Comparison of ENCODE assay signal across 10 cellular contexts in the genomic region with DNA sequence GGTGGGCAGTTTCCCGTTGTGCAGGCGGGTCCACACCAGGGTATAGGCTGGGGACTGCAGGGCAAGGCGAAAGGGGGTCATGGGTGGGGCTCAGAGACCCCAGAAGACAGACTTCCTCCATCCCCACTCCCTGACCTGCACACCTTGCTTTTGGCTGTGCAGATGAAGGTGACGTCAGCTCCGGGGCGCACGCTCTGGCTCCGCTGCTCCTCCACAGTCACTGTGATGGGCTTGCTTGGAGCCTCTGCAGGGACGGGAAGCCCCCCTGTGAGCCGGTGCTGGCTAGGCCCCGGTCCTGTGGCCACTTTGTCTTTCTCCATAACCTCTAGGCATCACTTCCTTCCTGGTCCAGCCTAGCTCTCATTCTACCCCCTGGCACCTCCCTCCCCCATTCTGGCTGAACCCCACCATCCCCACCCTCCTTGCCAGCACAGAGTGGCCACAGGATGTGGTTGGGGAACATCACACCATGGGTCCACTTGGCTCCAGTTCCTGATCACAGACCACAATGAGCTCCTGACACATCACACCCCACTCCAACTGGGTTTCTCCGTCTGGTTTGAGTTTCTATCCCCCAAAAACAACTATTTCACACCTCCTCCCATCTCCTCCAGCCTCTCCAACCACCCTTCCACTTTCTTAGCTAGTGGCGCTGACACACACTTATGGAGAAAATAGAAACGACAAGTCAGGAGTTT. TPM values are rescaled to one million over a fixed set of nuclear protein-coding genes. Genes with fewer than 3 reads are reported as not detected.
A peak's percentile ranks its signal among the peaks of the same experiment; 100 is the strongest.
DNase-seq lines count a peak whose midpoint lies in the region; ATAC-seq and TF ChIP-seq lines count a peak whose summit lies in the region.
"Had no signal": no experiment of that assay in that cellular context is flagged by ENCODE, and none has a peak within 500 bp of the region (broad histone marks: within the 10 kb centered on the region; RNA-seq: fewer than 3 reads in every experiment).

No MANE protein-coding gene starts in this region.

- H3K4me1 Mint-ChIP-seq in chondrocyte (ENCODE audit: low read depth) (peaks cover 17% of the 10 kb centered on the region), nephron progenitor cell (peaks cover 13% of the 10 kb centered on the region)

- TF ChIP-seq CTCF in chondrocyte (IDR thresholded peaks at IDR 0.05) (no peak), nephron progenitor cell (IDR thresholded peaks at IDR 0.05) (no peak)

- H3K27me3 Mint-ChIP-seq in chondrocyte (ENCODE audit: low read depth), result no peaks in the 10 kb centered on the region
- peaks cover 8% of the 10 kb centered on the region for H3K27me3 Mint-ChIP-seq in nephron progenitor cell (ENCODE audit: low read depth, poor library complexity)

- no peak overlapping the region for H3K4me3 Mint-ChIP-seq in chondrocyte (ENCODE audit: unreplicated experiment)
- H3K4me3 Mint-ChIP-seq in nephron progenitor cell, result no peak overlapping the region
- H3K4me3 Mint-ChIP-seq: activated T-cell treated with anti-CD3 and anti-CD28 coated beads, Interleukin-2, amount 50 U/mL, for 72 hours had no signal

- H3K27ac Mint-ChIP-seq in chondrocyte (ENCODE audit: unreplicated experiment), result peak overlapping the region; percentile 81
- H3K27ac Mint-ChIP-seq in nephron progenitor cell, result peak overlapping the region; percentile 97
- H3K27ac Mint-ChIP-seq: activated T-cell treated with anti-CD3 and anti-CD28 coated beads, Interleukin-2, amount 50 U/mL, for 72 hours had no signal

- H3K9me3 Mint-ChIP-seq in chondrocyte (ENCODE audit: low read depth) (no peaks in the 10 kb centered on the region), nephron progenitor cell (peaks cover 7% of the 10 kb centered on the region)
- H3K9me3 Mint-ChIP-seq: activated T-cell treated with anti-CD3 and anti-CD28 coated beads, Interleukin-2, amount 50 U/mL, for 72 hours had no signal

- peaks cover 57% of the 10 kb centered on the region for H3K36me3 Mint-ChIP-seq in chondrocyte (ENCODE audit: low read depth)
- peaks cover 44% of the 10 kb centered on the region for H3K36me3 Mint-ChIP-seq in nephron progenitor cell (ENCODE audit: low read depth)

- ATAC-seq in HG03095 (IDR thresholded peaks at IDR 0.05; ENCODE audit: unreplicated experiment) (no peak), GM21381 (IDR thresholded peaks at IDR 0.05; ENCODE audit: unreplicated experiment) (no peak)
- ATAC-seq: activated T-cell treated with anti-CD3 and anti-CD28 coated beads, Interleukin-2, amount 50 U/mL, for 72 hours had no signal

- DNase-seq in EL (peak; percentile 56), MV-4-11 (lab: John Stamatoyannopoulos, UW) (peak; percentile 94), chondrocyte (ENCODE audit: low spot score) (no peak), nephron progenitor cell (no peak), T-helper 9 cell (no peak), CD1c-positive myeloid dendritic cell (ENCODE audit: extremely low spot score) (no peak)
- DNase-seq: activated CD4-positive, alpha-beta T cell treated with anti-CD3 and anti-CD28 coated beads for 1 hour; activated T-cell treated with anti-CD3 and anti-CD28 coated beads, Interleukin-2, amount 50 U/mL, for 72 hours had no signal

RNA-seq across cellular contexts. Expression of a gene that starts 45.2 kb away (rescaled TPM):
- total RNA-seq in chondrocyte, result 0.07 to 0.23 TPM in 2 of 3 replicates, not detected in the other

Comparison
In these comparisons a context has a peak if more than half of its experiments do, and no peak if none do; other contexts are left out.
1. DNase-seq: peak in EL (single experiment) and MV-4-11 (single experiment); none in chondrocyte (single experiment), nephron progenitor cell (single experiment), T-helper 9 cell (single experiment) and CD1c-positive myeloid dendritic cell (single experiment).